1 cellular context compared by ENCODE assay signal in the genomic region with DNA sequence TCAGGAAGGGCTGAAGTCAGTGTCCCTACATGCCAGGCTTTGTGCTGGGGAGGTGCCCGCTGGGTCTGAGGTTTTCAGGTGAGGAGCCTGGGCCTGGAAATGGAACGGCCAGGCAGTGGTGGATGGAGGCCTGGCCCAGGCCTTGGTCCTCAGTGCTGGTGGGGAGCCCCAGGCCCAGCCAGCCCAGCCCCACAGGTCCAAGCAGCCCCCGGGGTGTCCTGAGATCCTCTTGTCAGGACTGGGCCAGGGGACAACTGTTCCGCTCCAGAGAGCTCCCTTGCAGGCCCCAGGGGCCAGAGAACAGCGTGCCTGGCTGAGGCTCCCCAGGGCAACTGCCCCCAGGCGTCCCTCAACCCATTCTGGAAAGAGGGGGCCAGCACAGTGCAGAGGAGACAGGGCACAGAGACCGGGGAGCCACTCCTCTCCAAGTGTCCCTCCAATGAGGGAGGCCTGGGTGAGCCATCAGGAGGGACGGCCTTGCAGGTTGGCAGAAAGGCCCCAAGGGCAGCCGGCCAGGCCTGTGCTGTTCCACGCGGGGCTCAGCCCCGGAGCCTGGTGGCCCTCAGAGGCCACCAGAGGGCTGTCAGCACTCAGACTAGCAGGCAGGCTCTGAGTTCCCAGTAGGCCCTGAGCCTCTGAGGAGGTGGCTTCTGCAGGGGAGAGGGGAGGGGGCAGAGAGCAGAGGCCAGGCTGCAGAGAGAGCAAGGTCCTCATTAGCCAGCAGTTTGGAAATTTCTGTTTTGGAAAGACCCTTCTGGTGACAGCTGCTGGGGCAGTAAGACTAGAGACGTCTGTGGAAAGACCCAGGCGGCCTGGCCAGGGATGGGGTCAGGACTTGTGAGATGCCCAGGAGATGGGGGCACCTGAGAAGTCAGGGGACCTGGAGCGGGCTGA.
TF ChIP-seq lines count a peak whose summit lies in the region.

No MANE protein-coding gene starts in this region.

TF ChIP-seq in HepG2, 621 proteins besides CTCF, POLR2A, EP300 and RAD21 (continued from another document and continues in another):
- no peak; the same call in 1 of the 2 replicates for TF ChIP-seq ZFP82 (CRISPR knock-in tag; IDR thresholded peaks at IDR 0.05; ENCODE audit: borderline replicate concordance)
- TF ChIP-seq SMARCC2 (IDR thresholded peaks at IDR 0.05), result no peak
- TF ChIP-seq, protein P1, sequence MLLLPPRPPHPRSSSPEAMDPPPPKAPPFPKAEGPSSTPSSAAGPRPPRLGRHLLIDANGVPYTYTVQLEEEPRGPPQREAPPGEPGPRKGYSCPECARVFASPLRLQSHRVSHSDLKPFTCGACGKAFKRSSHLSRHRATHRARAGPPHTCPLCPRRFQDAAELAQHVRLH (CRISPR knock-in tag; IDR thresholded peaks at IDR 0.05; ENCODE audit: borderline replicate concordance, low read depth), result peak; percentile 42; the same call in 1 of the 2 replicates
- TF ChIP-seq KLF13 (CRISPR knock-in tag; IDR thresholded peaks at IDR 0.05), result no peak
- no peak for TF ChIP-seq CHCHD3 (CRISPR knock-in tag; IDR thresholded peaks at IDR 0.05)
- TF ChIP-seq TBL1XR1 (IDR thresholded peaks at IDR 0.05; ENCODE audit: borderline replicate concordance, low read length, partially characterized antibody), result no peak
- 0 out of 2 replicates have a peak, but pooled peaks have one; percentile 65 for TF ChIP-seq GLI4 (CRISPR knock-in tag; IDR thresholded peaks at IDR 0.05; ENCODE audit: borderline replicate concordance)
- peak; percentile 11; the same call in 1 of the 2 replicates for TF ChIP-seq ZBTB38 (CRISPR knock-in tag; IDR thresholded peaks at IDR 0.05)
- no peak for TF ChIP-seq SNRNP70 (IDR thresholded peaks at IDR 0.05; ENCODE audit: low read depth, low read length)
- TF ChIP-seq HDAC1 (CRISPR knock-in tag; IDR thresholded peaks at IDR 0.05), result peak; percentile 62
- no peak for TF ChIP-seq SOX13 (IDR thresholded peaks at IDR 0.05)
- no peak for TF ChIP-seq SOX13 (CRISPR knock-in tag; conservative IDR thresholded peaks at IDR 0.05 in 1 of 2, IDR thresholded peaks at IDR 0.05 in 1 of 2)
- TF ChIP-seq, protein P2, sequence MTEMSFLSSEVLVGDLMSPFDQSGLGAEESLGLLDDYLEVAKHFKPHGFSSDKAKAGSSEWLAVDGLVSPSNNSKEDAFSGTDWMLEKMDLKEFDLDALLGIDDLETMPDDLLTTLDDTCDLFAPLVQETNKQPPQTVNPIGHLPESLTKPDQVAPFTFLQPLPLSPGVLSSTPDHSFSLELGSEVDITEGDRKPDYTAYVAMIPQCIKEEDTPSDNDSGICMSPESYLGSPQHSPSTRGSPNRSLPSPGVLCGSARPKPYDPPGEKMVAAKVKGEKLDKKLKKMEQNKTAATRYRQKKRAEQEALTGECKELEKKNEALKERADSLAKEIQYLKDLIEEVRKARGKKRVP (CRISPR knock-in tag; IDR thresholded peaks at IDR 0.05), result no peak
- TF ChIP-seq HES4 (CRISPR knock-in tag; IDR thresholded peaks at IDR 0.05; ENCODE audit: borderline replicate concordance), result no peak; the same call in 1 of the 2 replicates
- no peak for TF ChIP-seq ATF3 (CRISPR knock-in tag; IDR thresholded peaks at IDR 0.05)
- TF ChIP-seq DMAP1 (CRISPR knock-in tag; IDR thresholded peaks at IDR 0.05), result peak; percentile 59; the same call in 1 of the 2 replicates
- no peak for TF ChIP-seq ZNF597 (CRISPR knock-in tag; IDR thresholded peaks at IDR 0.05)
- no peak for TF ChIP-seq ETV5 (CRISPR knock-in tag; IDR thresholded peaks at IDR 0.05; ENCODE audit: borderline replicate concordance)
- TF ChIP-seq ZNF879 (CRISPR knock-in tag; IDR thresholded peaks at IDR 0.05), result no peak
- no peak for TF ChIP-seq TP53 (CRISPR knock-in tag; conservative IDR thresholded peaks at IDR 0.05)
- TF ChIP-seq, protein P3, sequence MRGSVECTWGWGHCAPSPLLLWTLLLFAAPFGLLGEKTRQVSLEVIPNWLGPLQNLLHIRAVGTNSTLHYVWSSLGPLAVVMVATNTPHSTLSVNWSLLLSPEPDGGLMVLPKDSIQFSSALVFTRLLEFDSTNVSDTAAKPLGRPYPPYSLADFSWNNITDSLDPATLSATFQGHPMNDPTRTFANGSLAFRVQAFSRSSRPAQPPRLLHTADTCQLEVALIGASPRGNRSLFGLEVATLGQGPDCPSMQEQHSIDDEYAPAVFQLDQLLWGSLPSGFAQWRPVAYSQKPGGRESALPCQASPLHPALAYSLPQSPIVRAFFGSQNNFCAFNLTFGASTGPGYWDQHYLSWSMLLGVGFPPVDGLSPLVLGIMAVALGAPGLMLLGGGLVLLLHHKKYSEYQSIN (CRISPR knock-in tag; IDR thresholded peaks at IDR 0.05; ENCODE audit: borderline replicate concordance), result no peak
- no peak for TF ChIP-seq ZNF780A (CRISPR knock-in tag; IDR thresholded peaks at IDR 0.05)
- TF ChIP-seq ZNF496 (CRISPR knock-in tag; IDR thresholded peaks at IDR 0.05; ENCODE audit: insufficient replicate concordance), result no peak
- TF ChIP-seq ZNF143 (CRISPR knock-in tag; IDR thresholded peaks at IDR 0.05), result peak; percentile 56; the same call in 1 of the 2 replicates
- no peak for TF ChIP-seq ZNF646 (CRISPR knock-in tag; IDR thresholded peaks at IDR 0.05)
- no peak for TF ChIP-seq PAF1 (CRISPR knock-in tag; IDR thresholded peaks at IDR 0.05)
- TF ChIP-seq, protein P4, sequence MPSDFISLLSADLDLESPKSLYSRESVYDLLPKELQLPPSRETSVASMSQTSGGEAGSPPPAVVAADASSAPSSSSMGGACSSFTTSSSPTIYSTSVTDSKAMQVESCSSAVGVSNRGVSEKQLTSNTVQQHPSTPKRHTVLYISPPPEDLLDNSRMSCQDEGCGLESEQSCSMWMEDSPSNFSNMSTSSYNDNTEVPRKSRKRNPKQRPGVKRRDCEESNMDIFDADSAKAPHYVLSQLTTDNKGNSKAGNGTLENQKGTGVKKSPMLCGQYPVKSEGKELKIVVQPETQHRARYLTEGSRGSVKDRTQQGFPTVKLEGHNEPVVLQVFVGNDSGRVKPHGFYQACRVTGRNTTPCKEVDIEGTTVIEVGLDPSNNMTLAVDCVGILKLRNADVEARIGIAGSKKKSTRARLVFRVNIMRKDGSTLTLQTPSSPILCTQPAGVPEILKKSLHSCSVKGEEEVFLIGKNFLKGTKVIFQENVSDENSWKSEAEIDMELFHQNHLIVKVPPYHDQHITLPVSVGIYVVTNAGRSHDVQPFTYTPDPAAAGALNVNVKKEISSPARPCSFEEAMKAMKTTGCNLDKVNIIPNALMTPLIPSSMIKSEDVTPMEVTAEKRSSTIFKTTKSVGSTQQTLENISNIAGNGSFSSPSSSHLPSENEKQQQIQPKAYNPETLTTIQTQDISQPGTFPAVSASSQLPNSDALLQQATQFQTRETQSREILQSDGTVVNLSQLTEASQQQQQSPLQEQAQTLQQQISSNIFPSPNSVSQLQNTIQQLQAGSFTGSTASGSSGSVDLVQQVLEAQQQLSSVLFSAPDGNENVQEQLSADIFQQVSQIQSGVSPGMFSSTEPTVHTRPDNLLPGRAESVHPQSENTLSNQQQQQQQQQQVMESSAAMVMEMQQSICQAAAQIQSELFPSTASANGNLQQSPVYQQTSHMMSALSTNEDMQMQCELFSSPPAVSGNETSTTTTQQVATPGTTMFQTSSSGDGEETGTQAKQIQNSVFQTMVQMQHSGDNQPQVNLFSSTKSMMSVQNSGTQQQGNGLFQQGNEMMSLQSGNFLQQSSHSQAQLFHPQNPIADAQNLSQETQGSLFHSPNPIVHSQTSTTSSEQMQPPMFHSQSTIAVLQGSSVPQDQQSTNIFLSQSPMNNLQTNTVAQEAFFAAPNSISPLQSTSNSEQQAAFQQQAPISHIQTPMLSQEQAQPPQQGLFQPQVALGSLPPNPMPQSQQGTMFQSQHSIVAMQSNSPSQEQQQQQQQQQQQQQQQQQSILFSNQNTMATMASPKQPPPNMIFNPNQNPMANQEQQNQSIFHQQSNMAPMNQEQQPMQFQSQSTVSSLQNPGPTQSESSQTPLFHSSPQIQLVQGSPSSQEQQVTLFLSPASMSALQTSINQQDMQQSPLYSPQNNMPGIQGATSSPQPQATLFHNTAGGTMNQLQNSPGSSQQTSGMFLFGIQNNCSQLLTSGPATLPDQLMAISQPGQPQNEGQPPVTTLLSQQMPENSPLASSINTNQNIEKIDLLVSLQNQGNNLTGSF (CRISPR knock-in tag; IDR thresholded peaks at IDR 0.05), result no peak
- no peak for TF ChIP-seq ELF3 (CRISPR knock-in tag; IDR thresholded peaks at IDR 0.05)
- TF ChIP-seq ATF7-NPFF (CRISPR knock-in tag; IDR thresholded peaks at IDR 0.05; ENCODE audit: low read depth), result no peak
- TF ChIP-seq ZNF292 (CRISPR knock-in tag; IDR thresholded peaks at IDR 0.05; ENCODE audit: borderline replicate concordance, low read depth), result peak; percentile 55; the same call in 1 of the 2 replicates
- no peak for TF ChIP-seq CERS6 (CRISPR knock-in tag; IDR thresholded peaks at IDR 0.05)
- TF ChIP-seq ZNF18 (CRISPR knock-in tag; IDR thresholded peaks at IDR 0.05; ENCODE audit: insufficient replicate concordance), result no peak
- no peak for TF ChIP-seq HDAC6 (IDR thresholded peaks at IDR 0.05; ENCODE audit: low read depth, low read length)
- peak; percentile 47 for TF ChIP-seq AGO1 (IDR thresholded peaks at IDR 0.05; ENCODE audit: low read depth, low read length, poor library complexity, severe bottlenecking)
- TF ChIP-seq ZNF530 (CRISPR knock-in tag; IDR thresholded peaks at IDR 0.05; ENCODE audit: low read depth), result no peak
- TF ChIP-seq ZNF224 (CRISPR knock-in tag; IDR thresholded peaks at IDR 0.05), result no peak
- peak; percentile 6; the same call in 1 of the 2 replicates for TF ChIP-seq SP5 (CRISPR knock-in tag; IDR thresholded peaks at IDR 0.05; ENCODE audit: borderline replicate concordance, low read depth)
- no peak for TF ChIP-seq KDM6A (CRISPR knock-in tag; IDR thresholded peaks at IDR 0.05; ENCODE audit: low read depth)
- no peak; the same call in 1 of the 2 replicates for TF ChIP-seq SOX5 (CRISPR knock-in tag; IDR thresholded peaks at IDR 0.05; ENCODE audit: borderline replicate concordance)
- TF ChIP-seq HOXA9 (CRISPR knock-in tag; IDR thresholded peaks at IDR 0.05; ENCODE audit: borderline replicate concordance), result no peak
- no peak for TF ChIP-seq NFKB2 (CRISPR knock-in tag; IDR thresholded peaks at IDR 0.05; ENCODE audit: borderline replicate concordance)
